32 cellular contexts compared by ENCODE assay signal in the genomic region with DNA sequence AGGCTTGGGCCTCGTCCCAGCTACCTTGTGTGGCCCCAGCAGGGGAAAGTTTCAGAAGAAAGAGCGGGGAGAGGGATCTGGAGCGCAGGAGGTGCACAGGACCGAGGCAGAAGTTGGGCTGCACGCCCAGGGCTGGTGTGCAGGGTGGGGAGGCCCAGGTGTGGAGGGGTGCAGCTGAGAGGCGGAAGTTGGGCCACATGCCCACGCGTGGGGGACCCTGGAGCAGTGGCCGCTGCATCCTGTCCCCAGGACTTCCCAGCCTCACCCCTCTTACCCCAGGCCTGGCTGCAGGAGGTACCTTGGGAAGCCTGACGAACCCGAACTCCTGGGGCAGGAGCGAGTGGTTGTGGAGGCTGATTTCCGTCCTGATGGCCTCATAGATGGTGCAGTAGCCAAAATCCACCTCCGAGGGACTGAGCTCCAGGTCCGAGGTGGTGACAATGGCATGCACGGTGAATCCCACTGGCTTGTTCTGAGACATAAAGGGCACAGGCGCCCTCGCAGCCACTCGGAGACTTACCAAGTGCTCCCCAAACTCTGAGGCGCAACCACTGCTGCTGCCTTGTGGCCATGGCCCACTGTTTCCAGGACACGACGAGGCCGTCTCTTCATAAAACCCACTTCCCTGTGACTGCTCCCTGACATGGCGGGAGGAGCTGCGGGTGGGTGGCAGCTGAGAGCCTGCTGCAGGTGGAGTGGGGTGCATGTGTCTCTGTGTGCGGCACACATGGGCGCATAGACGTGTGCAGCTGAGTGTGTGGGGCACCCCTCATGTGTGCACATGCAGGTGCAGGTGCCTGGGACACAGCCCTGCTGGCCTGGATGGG. TPM values are rescaled to one million over a fixed set of nuclear protein-coding genes. Genes with fewer than 3 reads are reported as not detected.
"Had no signal": no experiment of that assay in that cellular context is flagged by ENCODE, and none has a peak within 500 bp of the region (broad histone marks: within the 10 kb centered on the region; RNA-seq: fewer than 3 reads in every experiment).

No MANE protein-coding gene starts in this region.

- FAIRE-seq: astrocyte had no signal

- H3K9me3 Mint-ChIP-seq: activated T-cell treated with anti-CD3 and anti-CD28 coated beads, Interleukin-2, amount 50 U/mL, for 24 hours; central memory CD8-positive, alpha-beta T cell had no signal

- H3K27ac Mint-ChIP-seq: activated CD8-positive, alpha-beta memory T cell treated with anti-CD3 and anti-CD28 coated beads, Interleukin-2, amount 10 ng/mL, durations not matched to agents 7 days and 5 days; activated naive CD4-positive, alpha-beta T cell treated with anti-CD3 and anti-CD28 coated beads, Interleukin-2, amount 50 U/mL, for 72 hours; activated naive CD8-positive, alpha-beta T cell treated with anti-CD3 and anti-CD28 coated beads, Interleukin-2, amount 50 U/mL, for 24 hours; activated T-cell treated with anti-CD3 and anti-CD28 coated beads, Interleukin-2, amount 50 U/mL, for 24 hours; activated T-helper 1 cell treated with anti-CD3 and anti-CD28 coated beads, Interleukin-12 subunit alpha, Interleukin-12 subunit beta, Interleukin-2, Interleukin-4 antibody, amounts not matched to agents 30 ng/mL and 10 ng/mL and 1 ng/mL, durations not matched to agents 14 hours and 24 hours and 36 hours; brain; T-helper 1 cell treated with Interleukin-12 subunit alpha and Interleukin-12 subunit beta and Interleukin-4 antibody, amounts not matched to agents 30 μg/mL and 1 μg/mL, for 36 hours; WTC11 had no signal

- ATAC-seq: activated CD8-positive, alpha-beta memory T cell treated with anti-CD3 and anti-CD28 coated beads, Interleukin-2, amount 10 ng/mL, durations not matched to agents 7 days and 5 days; activated naive CD4-positive, alpha-beta T cell treated with anti-CD3 and anti-CD28 coated beads, Interleukin-2, amount 50 U/mL, for 72 hours; activated naive CD8-positive, alpha-beta T cell treated with anti-CD3 and anti-CD28 coated beads, Interleukin-2, amount 50 U/mL, for 24 hours; Panc1; SK-N-SH treated with all-trans-retinoic acid at 6 μM for 48 hours; WTC11 had no signal

- H3K4me2 ChIP-seq: KMS-11 had no signal

- H3K36me3 ChIP-seq: SJSA1 had no signal

- H3K36me3 Mint-ChIP-seq: brain, WTC11 had no signal

- H3K4me3 ChIP-seq: SJSA1 had no signal

- H3K4me3 Mint-ChIP-seq: activated CD8-positive, alpha-beta memory T cell treated with anti-CD3 and anti-CD28 coated beads, Interleukin-2, amount 10 ng/mL, durations not matched to agents 7 days and 5 days; activated naive CD8-positive, alpha-beta T cell treated with anti-CD3 and anti-CD28 coated beads, Interleukin-2, amount 50 U/mL, for 24 hours; activated T-cell treated with anti-CD3 and anti-CD28 coated beads, Interleukin-2, amount 50 U/mL, for 24 hours; activated T-helper 1 cell treated with anti-CD3 and anti-CD28 coated beads, Interleukin-12 subunit alpha, Interleukin-12 subunit beta, Interleukin-2, Interleukin-4 antibody, amounts not matched to agents 30 ng/mL and 10 ng/mL and 1 ng/mL, durations not matched to agents 14 hours and 24 hours and 36 hours; brain; central memory CD8-positive, alpha-beta T cell; T-helper 1 cell treated with Interleukin-12 subunit alpha and Interleukin-12 subunit beta and Interleukin-4 antibody, amounts not matched to agents 30 μg/mL and 1 μg/mL, for 36 hours; WTC11 had no signal

- H3K27me3 Mint-ChIP-seq: activated CD8-positive, alpha-beta memory T cell treated with anti-CD3 and anti-CD28 coated beads, Interleukin-2, amount 10 ng/mL, durations not matched to agents 7 days and 5 days; central memory CD8-positive, alpha-beta T cell had no signal

- H3K4me1 Mint-ChIP-seq: activated naive CD8-positive, alpha-beta T cell treated with anti-CD3 and anti-CD28 coated beads, Interleukin-2, amount 50 U/mL, for 24 hours had no signal

- H3K27ac ChIP-seq: KMS-11, SJSA1 had no signal

- DNase-seq: activated CD4-positive, alpha-beta T cell treated with anti-CD3 and anti-CD28 coated beads for 48 hours; activated CD4-positive, alpha-beta T cell treated with anti-CD3 and anti-CD28 coated beads, Interleukin-2, amount 50 U/mL, for 48 hours; activated CD4-positive, CD25-positive, alpha-beta regulatory T cell treated with anti-CD3 and anti-CD28 coated beads, Interleukin-2, amount 50 U/mL, for 72 hours; activated CD8-positive, alpha-beta memory T cell treated with anti-CD3 and anti-CD28 coated beads, Interleukin-2, amount 10 ng/mL, durations not matched to agents 7 days and 5 days; activated effector memory CD4-positive, alpha-beta T cell treated with Interleukin-2 at 50 U/mL for 16 hours; activated naive CD4-positive, alpha-beta T cell; activated naive CD8-positive, alpha-beta T cell treated with anti-CD3 and anti-CD28 coated beads, Interleukin-2, amount 50 U/mL, for 24 hours; activated T-cell treated with anti-CD3 and anti-CD28 coated beads, Interleukin-2, amount 50 U/mL, for 24 hours; amniotic stem cell; NCI-H1092; NCI-H1417; NCI-H2029; NCI-H2107; NCI-H345; NCI-H510A; NCI-H69; NK-92 treated with Interleukin-12 subunit alpha and Interleukin-12 subunit beta, amount 100 ng/mL, for 24 hours; OCI-M1; RPMI8226; SHP77; T-helper 9 cell had no signal

- H3K9ac ChIP-seq: KMS-11 had no signal

RNA-seq across cellular contexts. Expression of a gene that starts 20.4 kb away (rescaled TPM):
- total RNA-seq: activated CD8-positive, alpha-beta memory T cell treated with anti-CD3 and anti-CD28 coated beads, Interleukin-2, amount 10 ng/mL, durations not matched to agents 7 days and 5 days had no signal

RNA-seq across cellular contexts. Expression of a gene that starts 24.4 kb away (rescaled TPM):
- total RNA-seq: SJSA1 had no signal
